14 cellular contexts compared by ENCODE assay signal in genomic region chr2:137826373-137827372, GRCh38.
DNase-seq lines count a peak whose midpoint lies in the region; ATAC-seq lines count a peak whose summit lies in the region.
"Had no signal": no experiment of that assay in that cellular context is flagged by ENCODE, and none has a peak within 500 bp of the region (broad histone marks: within the 10 kb centered on the region; RNA-seq: fewer than 3 reads in every experiment).

No MANE protein-coding gene starts in this region.

- H3K9me3 Mint-ChIP-seq in activated naive CD8-positive, alpha-beta T cell treated with anti-CD3 and anti-CD28 coated beads, Interleukin-2, amount 50 U/mL, for 24 hours, result no peaks in the 10 kb centered on the region
- H3K9me3 Mint-ChIP-seq in activated naive CD8-positive, alpha-beta T cell treated with anti-CD3 and anti-CD28 coated beads for 36 hours, result no peaks in the 10 kb centered on the region
- H3K9me3 Mint-ChIP-seq: neural crest cell had no signal

- H3K9ac ChIP-seq in subcutaneous abdominal adipose tissue (ENCODE audit: low read length in 5 of 5), result peak overlapping the region in 1 of 5 donors; percentile 7

- H3K27me3 Mint-ChIP-seq in activated naive CD8-positive, alpha-beta T cell treated with anti-CD3 and anti-CD28 coated beads, Interleukin-2, amount 50 U/mL, for 24 hours, result peaks cover 4% of the 10 kb centered on the region
- peaks cover 20% of the 10 kb centered on the region for H3K27me3 Mint-ChIP-seq in activated naive CD8-positive, alpha-beta T cell treated with anti-CD3 and anti-CD28 coated beads for 36 hours

- H3K36me3 ChIP-seq in subcutaneous abdominal adipose tissue (ENCODE audit: control insufficient read depth in 5 of 5, insufficient read depth in 5 of 5, low read length in 5 of 5), result no peaks in the 10 kb centered on the region

- H3K27ac Mint-ChIP-seq in activated naive CD8-positive, alpha-beta T cell treated with anti-CD3 and anti-CD28 coated beads, Interleukin-2, amount 50 U/mL, for 24 hours, result no peak overlapping the region
- H3K27ac Mint-ChIP-seq in activated naive CD8-positive, alpha-beta T cell treated with anti-CD3 and anti-CD28 coated beads for 36 hours, result no peak overlapping the region

- DNase-seq in activated naive CD8-positive, alpha-beta T cell treated with anti-CD3 and anti-CD28 coated beads, Interleukin-2, amount 50 U/mL, for 24 hours, result no peak
- DNase-seq in activated naive CD8-positive, alpha-beta T cell treated with anti-CD3 and anti-CD28 coated beads for 36 hours, result no peak
- DNase-seq in H4 (ENCODE audit: low spot score) (no peak), epidermal melanocyte (ENCODE audit: insufficient read length, low spot score) (no peak), superior temporal gyrus (ENCODE audit: extremely low spot score) (no peak)
- DNase-seq: GDM1; NCI-H526; stimulated activated CD4-positive, alpha-beta T cell treated with anti-CD3 and anti-CD28 coated beads, Interleukin-4, amount 100 ng/mL, for 24 hours; T-helper 9 cell had no signal

- H3K9me3 ChIP-seq in subcutaneous abdominal adipose tissue (ENCODE audit: control insufficient read depth in 5 of 5, low read length in 5 of 5), result peaks cover 0 to 7% (median 0%) of the 10 kb centered on the region in 5 donors

- H3K27ac ChIP-seq in subcutaneous abdominal adipose tissue (ENCODE audit: low read depth, low read length), result peak overlapping the region; percentile 1

- H3K4me1 ChIP-seq in subcutaneous abdominal adipose tissue (ENCODE audit: control insufficient read depth in 5 of 5, insufficient read depth in 5 of 5, low read length in 5 of 5), result peaks cover 0 to 11% (median 9%) of the 10 kb centered on the region in 5 donors

- ATAC-seq in activated naive CD8-positive, alpha-beta T cell treated with anti-CD3 and anti-CD28 coated beads, Interleukin-2, amount 50 U/mL, for 24 hours, result peak; percentile 65
- ATAC-seq in HG02763 (IDR thresholded peaks at IDR 0.05; ENCODE audit: unreplicated experiment) (peak; percentile 92), HG03558 (IDR thresholded peaks at IDR 0.05; ENCODE audit: extremely low read depth, unreplicated experiment) (peak; percentile 97)
- ATAC-seq: HepG2 had no signal

- H3K4me1 Mint-ChIP-seq in activated naive CD8-positive, alpha-beta T cell treated with anti-CD3 and anti-CD28 coated beads, Interleukin-2, amount 50 U/mL, for 24 hours, result no peaks in the 10 kb centered on the region
- no peaks in the 10 kb centered on the region for H3K4me1 Mint-ChIP-seq in activated naive CD8-positive, alpha-beta T cell treated with anti-CD3 and anti-CD28 coated beads for 36 hours
- H3K4me1 Mint-ChIP-seq: neural crest cell had no signal

- H3K4me3 Mint-ChIP-seq in activated naive CD8-positive, alpha-beta T cell treated with anti-CD3 and anti-CD28 coated beads, Interleukin-2, amount 50 U/mL, for 24 hours, result no peak overlapping the region
- no peak overlapping the region for H3K4me3 Mint-ChIP-seq in activated naive CD8-positive, alpha-beta T cell treated with anti-CD3 and anti-CD28 coated beads for 36 hours
- H3K4me3 Mint-ChIP-seq: neural crest cell had no signal

- H3K27me3 ChIP-seq in subcutaneous abdominal adipose tissue (ENCODE audit: control insufficient read depth in 5 of 5, insufficient read depth in 4 of 5, low read length in 5 of 5), result no peaks in the 10 kb centered on the region

- no peaks in the 10 kb centered on the region for H3K36me3 Mint-ChIP-seq in activated naive CD8-positive, alpha-beta T cell treated with anti-CD3 and anti-CD28 coated beads, Interleukin-2, amount 50 U/mL, for 24 hours (ENCODE audit: low read depth)
- no peaks in the 10 kb centered on the region for H3K36me3 Mint-ChIP-seq in activated naive CD8-positive, alpha-beta T cell treated with anti-CD3 and anti-CD28 coated beads for 36 hours

- no peak overlapping the region for H3K4me3 ChIP-seq in subcutaneous abdominal adipose tissue (ENCODE audit: low read depth in 1 of 5, low read length in 5 of 5)
